ENCODE assay signal across 26 cellular contexts in the genomic region with DNA sequence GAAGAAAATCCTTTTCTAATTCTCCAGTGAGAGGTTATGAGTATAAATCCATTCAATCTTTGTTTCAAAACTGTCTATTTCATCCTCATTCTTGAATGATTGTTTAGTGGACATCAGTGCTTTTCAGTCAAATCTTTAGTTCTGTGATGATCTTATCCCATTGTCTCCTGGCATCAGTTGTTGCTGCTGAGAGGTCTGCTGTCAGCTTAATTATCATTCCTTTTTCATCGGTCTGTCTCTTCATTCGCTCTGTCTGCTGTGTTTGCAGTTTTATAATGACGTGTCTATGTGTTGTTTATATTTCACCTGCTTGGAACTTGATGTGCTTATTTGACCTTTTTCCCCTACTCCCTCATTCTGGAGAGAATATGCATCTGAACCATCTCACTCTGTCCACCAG.
"Had no signal": no experiment of that assay in that cellular context is flagged by ENCODE, and none has a peak within 500 bp of the region (broad histone marks: within the 10 kb centered on the region; RNA-seq: fewer than 3 reads in every experiment).

No MANE protein-coding gene starts in this region.

- DNase-seq: activated CD4-positive, alpha-beta memory T cell treated with anti-CD3 and anti-CD28 coated beads for 36 hours; activated CD4-positive, alpha-beta T cell treated with anti-CD3 and anti-CD28 coated beads for 36 hours; activated CD4-positive, alpha-beta T cell treated with anti-CD3 and anti-CD28 coated beads, Interleukin-2, amount 10 ng/mL, durations not matched to agents 24 days and 14 days; activated CD4-positive, CD25-positive, alpha-beta regulatory T cell; activated CD4-positive, CD25-positive, alpha-beta regulatory T cell treated with anti-CD3 and anti-CD28 coated beads, Interleukin-2, amount 50 U/mL, for 72 hours; activated CD8-positive, alpha-beta memory T cell treated with anti-CD3 and anti-CD28 coated beads, Interleukin-2, amount 10 ng/mL, durations not matched to agents 7 days and 5 days; activated CD8-positive, alpha-beta memory T cell treated with anti-CD3 and anti-CD28 coated beads, Interleukin-2, amount 50 U/mL, for 4 hours; activated CD8-positive, alpha-beta T cell treated with anti-CD3 and anti-CD28 coated beads, Interleukin-2, amount 10 ng/mL, durations not matched to agents 7 days and 5 days; activated effector memory CD4-positive, alpha-beta T cell treated with anti-CD3 and anti-CD28 coated beads, Interleukin-2, amount 50 U/mL, for 16 hours; activated naive CD4-positive, alpha-beta T cell treated with anti-CD3 and anti-CD28 coated beads for 36 hours; activated naive CD8-positive, alpha-beta T cell treated with anti-CD3 and anti-CD28 coated beads, Interleukin-2, amount 10 ng/mL, durations not matched to agents 7 days and 5 days; activated T-cell treated with anti-CD3 and anti-CD28 coated beads, Interleukin-2, amount 50 U/mL, for 1 hour; activated T-cell treated with anti-CD3 and anti-CD28 coated beads, Interleukin-2, amount 50 U/mL, for 48 hours; brain microvascular endothelial cell; dorsolateral prefrontal cortex; effector memory CD4-positive, alpha-beta T cell; endodermal cell; foreskin fibroblast; head of caudate nucleus; hippocampal formation; T1000; WERI-Rb-1 had no signal

- FAIRE-seq: bronchial epithelial cell had no signal

- ATAC-seq: activated CD4-positive, alpha-beta T cell treated with anti-CD3 and anti-CD28 coated beads for 36 hours; activated CD8-positive, alpha-beta memory T cell treated with anti-CD3 and anti-CD28 coated beads, Interleukin-2, amount 10 ng/mL, durations not matched to agents 7 days and 5 days; activated CD8-positive, alpha-beta T cell treated with anti-CD3 and anti-CD28 coated beads, Interleukin-2, amount 10 ng/mL, durations not matched to agents 7 days and 5 days; esophagus mucosa had no signal

- H3K36me3 ChIP-seq: ascending aorta, brain microvascular endothelial cell, WERI-Rb-1 had no signal

- H3K27me3 ChIP-seq: brain microvascular endothelial cell had no signal

- H3K4me3 ChIP-seq: ascending aorta, coronary artery, dorsolateral prefrontal cortex had no signal

- H3K4me1 ChIP-seq: ascending aorta had no signal

- H3K27ac ChIP-seq: ascending aorta, brain microvascular endothelial cell, coronary artery, dorsolateral prefrontal cortex, WERI-Rb-1 had no signal
